1 cellular context compared by ENCODE assay signal in genomic region chr17:36534881-36535668, GRCh38.
TF ChIP-seq lines count a peak whose summit lies in the region.

A gene with protein sequence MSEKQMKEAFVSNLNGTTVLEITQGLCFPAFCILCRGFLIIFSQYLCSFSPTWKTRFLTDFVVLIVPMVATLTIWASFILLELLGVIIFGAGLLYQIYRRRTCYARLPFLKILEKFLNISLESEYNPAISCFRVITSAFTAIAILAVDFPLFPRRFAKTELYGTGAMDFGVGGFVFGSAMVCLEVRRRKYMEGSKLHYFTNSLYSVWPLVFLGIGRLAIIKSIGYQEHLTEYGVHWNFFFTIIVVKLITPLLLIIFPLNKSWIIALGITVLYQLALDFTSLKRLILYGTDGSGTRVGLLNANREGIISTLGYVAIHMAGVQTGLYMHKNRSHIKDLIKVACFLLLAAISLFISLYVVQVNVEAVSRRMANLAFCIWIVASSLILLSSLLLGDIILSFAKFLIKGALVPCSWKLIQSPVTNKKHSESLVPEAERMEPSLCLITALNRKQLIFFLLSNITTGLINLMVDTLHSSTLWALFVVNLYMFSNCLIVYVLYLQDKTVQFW (plus strand): TSS chr17:36534987. CDS start chr17:36537102, 2,115 bp downstream.

TF ChIP-seq in K562, 482 proteins besides CTCF, POLR2A, EP300 and RAD21 (continued from another document):
- TF ChIP-seq, protein P1, sequence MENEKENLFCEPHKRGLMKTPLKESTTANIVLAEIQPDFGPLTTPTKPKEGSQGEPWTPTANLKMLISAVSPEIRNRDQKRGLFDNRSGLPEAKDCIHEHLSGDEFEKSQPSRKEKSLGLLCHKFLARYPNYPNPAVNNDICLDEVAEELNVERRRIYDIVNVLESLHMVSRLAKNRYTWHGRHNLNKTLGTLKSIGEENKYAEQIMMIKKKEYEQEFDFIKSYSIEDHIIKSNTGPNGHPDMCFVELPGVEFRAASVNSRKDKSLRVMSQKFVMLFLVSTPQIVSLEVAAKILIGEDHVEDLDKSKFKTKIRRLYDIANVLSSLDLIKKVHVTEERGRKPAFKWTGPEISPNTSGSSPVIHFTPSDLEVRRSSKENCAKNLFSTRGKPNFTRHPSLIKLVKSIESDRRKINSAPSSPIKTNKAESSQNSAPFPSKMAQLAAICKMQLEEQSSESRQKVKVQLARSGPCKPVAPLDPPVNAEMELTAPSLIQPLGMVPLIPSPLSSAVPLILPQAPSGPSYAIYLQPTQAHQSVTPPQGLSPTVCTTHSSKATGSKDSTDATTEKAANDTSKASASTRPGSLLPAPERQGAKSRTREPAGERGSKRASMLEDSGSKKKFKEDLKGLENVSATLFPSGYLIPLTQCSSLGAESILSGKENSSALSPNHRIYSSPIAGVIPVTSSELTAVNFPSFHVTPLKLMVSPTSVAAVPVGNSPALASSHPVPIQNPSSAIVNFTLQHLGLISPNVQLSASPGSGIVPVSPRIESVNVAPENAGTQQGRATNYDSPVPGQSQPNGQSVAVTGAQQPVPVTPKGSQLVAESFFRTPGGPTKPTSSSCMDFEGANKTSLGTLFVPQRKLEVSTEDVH (IDR thresholded peaks at IDR 0.05; ENCODE audit: low read depth, partially characterized antibody): peak; percentile 91
- TF ChIP-seq ZNF316 (IDR thresholded peaks at IDR 0.05) (0 out of 2 replicates have a peak, but pooled peaks have one; percentile 23), ESRRB (CRISPR knock-in tag; IDR thresholded peaks at IDR 0.05; ENCODE audit: borderline replicate concordance) (no peak), MAFF (IDR thresholded peaks at IDR 0.05; ENCODE audit: low read length) (peak; percentile 27; the same call in 1 of the 2 replicates), ILK (tag; IDR thresholded peaks at IDR 0.05; ENCODE audit: borderline replicate concordance, low read depth) (no peak), MTA3 (IDR thresholded peaks at IDR 0.05; ENCODE audit: borderline replicate concordance) (peak; percentile 89), SETDB1 (IDR thresholded peaks at IDR 0.05; ENCODE audit: low read length) (no peak), ZNF282 (CRISPR knock-in tag; IDR thresholded peaks at IDR 0.05) (0 out of 2 replicates have a peak, but pooled peaks have one; percentile 49), TARDBP (IDR thresholded peaks at IDR 0.05) (peak; percentile 85; the same call in 1 of the 2 replicates), TAF9B (IDR thresholded peaks at IDR 0.05; ENCODE audit: partially characterized antibody) (peak; percentile 85), SREBF1 (IDR thresholded peaks at IDR 0.05; ENCODE audit: borderline replicate concordance, low read depth, low read length) (no peak), JUNB (CRISPR knock-in tag; conservative IDR thresholded peaks at IDR 0.05) (0 out of 2 replicates have a peak, but pooled peaks have one; percentile 17)
- TF ChIP-seq, protein P2, sequence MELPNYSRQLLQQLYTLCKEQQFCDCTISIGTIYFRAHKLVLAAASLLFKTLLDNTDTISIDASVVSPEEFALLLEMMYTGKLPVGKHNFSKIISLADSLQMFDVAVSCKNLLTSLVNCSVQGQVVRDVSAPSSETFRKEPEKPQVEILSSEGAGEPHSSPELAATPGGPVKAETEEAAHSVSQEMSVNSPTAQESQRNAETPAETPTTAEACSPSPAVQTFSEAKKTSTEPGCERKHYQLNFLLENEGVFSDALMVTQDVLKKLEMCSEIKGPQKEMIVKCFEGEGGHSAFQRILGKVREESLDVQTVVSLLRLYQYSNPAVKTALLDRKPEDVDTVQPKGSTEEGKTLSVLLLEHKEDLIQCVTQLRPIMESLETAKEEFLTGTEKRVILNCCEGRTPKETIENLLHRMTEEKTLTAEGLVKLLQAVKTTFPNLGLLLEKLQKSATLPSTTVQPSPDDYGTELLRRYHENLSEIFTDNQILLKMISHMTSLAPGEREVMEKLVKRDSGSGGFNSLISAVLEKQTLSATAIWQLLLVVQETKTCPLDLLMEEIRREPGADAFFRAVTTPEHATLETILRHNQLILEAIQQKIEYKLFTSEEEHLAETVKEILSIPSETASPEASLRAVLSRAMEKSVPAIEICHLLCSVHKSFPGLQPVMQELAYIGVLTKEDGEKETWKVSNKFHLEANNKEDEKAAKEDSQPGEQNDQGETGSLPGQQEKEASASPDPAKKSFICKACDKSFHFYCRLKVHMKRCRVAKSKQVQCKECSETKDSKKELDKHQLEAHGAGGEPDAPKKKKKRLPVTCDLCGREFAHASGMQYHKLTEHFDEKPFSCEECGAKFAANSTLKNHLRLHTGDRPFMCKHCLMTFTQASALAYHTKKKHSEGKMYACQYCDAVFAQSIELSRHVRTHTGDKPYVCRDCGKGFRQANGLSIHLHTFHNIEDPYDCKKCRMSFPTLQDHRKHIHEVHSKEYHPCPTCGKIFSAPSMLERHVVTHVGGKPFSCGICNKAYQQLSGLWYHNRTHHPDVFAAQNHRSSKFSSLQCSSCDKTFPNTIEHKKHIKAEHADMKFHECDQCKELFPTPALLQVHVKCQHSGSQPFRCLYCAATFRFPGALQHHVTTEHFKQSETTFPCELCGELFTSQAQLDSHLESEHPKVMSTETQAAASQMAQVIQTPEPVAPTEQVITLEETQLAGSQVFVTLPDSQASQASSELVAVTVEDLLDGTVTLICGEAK (IDR thresholded peaks at IDR 0.05): peak; percentile 96
- TF ChIP-seq, protein P2 (CRISPR knock-in tag; IDR thresholded peaks at IDR 0.05): no peak
- TF ChIP-seq, protein P3, sequence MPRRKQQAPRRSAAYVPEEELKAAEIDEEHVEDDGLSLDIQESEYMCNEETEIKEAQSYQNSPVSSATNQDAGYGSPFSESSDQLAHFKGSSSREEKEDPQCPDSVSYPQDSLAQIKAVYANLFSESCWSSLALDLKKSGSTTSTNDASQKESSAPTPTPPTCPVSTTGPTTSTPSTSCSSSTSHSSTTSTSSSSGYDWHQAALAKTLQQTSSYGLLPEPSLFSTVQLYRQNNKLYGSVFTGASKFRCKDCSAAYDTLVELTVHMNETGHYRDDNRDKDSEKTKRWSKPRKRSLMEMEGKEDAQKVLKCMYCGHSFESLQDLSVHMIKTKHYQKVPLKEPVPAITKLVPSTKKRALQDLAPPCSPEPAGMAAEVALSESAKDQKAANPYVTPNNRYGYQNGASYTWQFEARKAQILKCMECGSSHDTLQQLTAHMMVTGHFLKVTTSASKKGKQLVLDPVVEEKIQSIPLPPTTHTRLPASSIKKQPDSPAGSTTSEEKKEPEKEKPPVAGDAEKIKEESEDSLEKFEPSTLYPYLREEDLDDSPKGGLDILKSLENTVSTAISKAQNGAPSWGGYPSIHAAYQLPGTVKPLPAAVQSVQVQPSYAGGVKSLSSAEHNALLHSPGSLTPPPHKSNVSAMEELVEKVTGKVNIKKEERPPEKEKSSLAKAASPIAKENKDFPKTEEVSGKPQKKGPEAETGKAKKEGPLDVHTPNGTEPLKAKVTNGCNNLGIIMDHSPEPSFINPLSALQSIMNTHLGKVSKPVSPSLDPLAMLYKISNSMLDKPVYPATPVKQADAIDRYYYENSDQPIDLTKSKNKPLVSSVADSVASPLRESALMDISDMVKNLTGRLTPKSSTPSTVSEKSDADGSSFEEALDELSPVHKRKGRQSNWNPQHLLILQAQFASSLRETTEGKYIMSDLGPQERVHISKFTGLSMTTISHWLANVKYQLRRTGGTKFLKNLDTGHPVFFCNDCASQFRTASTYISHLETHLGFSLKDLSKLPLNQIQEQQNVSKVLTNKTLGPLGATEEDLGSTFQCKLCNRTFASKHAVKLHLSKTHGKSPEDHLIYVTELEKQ (CRISPR knock-in tag; IDR thresholded peaks at IDR 0.05): no peak
- TF ChIP-seq, protein P4, sequence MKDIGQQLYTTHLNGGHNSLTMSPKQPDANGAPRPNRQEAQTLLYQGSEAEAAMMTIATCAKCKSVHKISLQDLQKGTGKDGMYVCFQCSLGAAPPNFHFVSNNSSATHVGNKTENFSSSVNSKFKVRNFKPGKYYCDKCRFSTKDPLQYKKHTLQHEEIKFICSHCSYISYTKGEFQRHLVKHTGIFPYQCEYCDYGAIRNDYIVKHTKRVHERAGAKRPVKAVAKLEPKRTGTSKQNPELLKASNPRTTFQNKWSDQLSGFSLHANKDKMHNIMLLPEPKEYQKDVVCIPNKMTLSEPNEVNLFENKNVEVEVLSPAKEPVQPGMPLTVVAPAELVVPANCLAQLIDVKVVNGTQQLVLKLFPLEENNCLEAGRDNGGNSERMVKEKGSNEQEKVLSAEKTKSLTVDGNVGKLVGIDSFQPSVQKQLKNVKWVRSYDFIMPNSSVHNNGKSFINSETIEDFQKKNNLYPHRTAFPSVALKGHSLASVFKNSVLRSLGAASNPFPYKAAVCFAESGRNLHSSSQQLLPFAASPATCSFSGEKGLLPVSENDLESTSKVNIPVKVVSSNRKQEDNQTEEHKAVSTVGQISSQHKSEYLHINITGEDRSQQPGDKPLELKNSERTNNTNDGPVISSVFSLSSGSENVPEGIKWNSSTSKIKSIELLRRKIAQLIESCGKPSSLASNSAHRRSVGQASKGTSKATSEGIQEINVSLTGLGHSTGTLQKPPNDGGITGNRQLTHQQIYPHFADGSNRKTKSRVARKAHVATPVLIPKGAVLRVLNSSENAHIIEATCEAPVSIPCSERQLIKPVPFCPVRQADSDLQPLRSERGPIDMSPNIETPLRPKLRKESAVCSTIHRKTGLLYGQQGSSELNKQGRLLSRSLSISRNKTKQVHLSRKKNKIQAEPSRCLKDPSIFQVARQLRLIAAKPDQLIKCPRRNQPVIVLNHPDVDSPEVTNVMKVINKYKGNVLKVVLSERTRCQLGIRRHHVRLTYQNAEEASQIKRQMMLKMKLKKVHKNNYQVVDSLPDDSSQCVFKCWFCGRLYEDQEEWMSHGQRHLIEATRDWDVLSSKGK (CRISPR knock-in tag; IDR thresholded peaks at IDR 0.05): no peak
